Comparison of ENCODE assay signal across 1 cellular context in the genomic region with DNA sequence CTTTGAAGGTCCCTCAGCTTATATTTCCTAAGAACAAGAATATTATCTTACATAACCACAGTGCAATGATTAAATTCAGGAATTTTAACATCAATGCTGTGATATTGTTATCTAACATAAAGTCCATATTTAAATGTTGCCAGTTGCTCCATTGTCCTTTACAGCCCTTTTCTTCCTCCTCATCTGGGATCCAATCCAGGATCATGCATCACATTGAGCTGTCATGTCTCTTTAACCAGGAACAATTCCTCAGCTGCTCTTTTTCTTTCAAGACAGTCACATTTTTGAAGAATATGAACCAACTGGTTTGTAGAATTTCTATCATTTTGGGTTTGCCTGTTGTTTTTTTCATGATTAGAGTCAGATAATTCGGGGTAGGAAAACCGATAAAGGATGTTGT.
TF ChIP-seq lines count a peak whose summit lies in the region.

No MANE protein-coding gene starts in this region.

TF ChIP-seq in HepG2, 621 proteins besides CTCF, POLR2A, EP300 and RAD21:
- no peak for TF ChIP-seq GPN1 (CRISPR knock-in tag; IDR thresholded peaks at IDR 0.05; ENCODE audit: borderline replicate concordance)
- no peak for TF ChIP-seq SMAD9 (CRISPR knock-in tag; IDR thresholded peaks at IDR 0.05)
- TF ChIP-seq TGIF2 (CRISPR knock-in tag; IDR thresholded peaks at IDR 0.05) = no peak
- TF ChIP-seq, protein P1, sequence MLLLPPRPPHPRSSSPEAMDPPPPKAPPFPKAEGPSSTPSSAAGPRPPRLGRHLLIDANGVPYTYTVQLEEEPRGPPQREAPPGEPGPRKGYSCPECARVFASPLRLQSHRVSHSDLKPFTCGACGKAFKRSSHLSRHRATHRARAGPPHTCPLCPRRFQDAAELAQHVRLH (CRISPR knock-in tag; IDR thresholded peaks at IDR 0.05; ENCODE audit: borderline replicate concordance, low read depth) = no peak
- TF ChIP-seq THYN1 (CRISPR knock-in tag; IDR thresholded peaks at IDR 0.05; ENCODE audit: borderline replicate concordance, low read depth) = no peak
- no peak for TF ChIP-seq CCAR2 (optimal IDR thresholded peaks at IDR 0.05; ENCODE audit: low read depth, low read length)
- TF ChIP-seq ZNF205 (CRISPR knock-in tag; IDR thresholded peaks at IDR 0.05) = no peak
